In genomic region chr7:111080495-111081105, GRCh38 we compare ENCODE assay signal across 20 cellular contexts. TPM values are rescaled to one million over a fixed set of nuclear protein-coding genes. Genes with fewer than 3 reads are reported as not detected.
DNase-seq lines count a peak whose midpoint lies in the region; ATAC-seq, FAIRE-seq and TF ChIP-seq lines count a peak whose summit lies in the region.
"Had no signal": no experiment of that assay in that cellular context is flagged by ENCODE, and none has a peak within 500 bp of the region (broad histone marks: within the 10 kb centered on the region; RNA-seq: fewer than 3 reads in every experiment).

No MANE protein-coding gene starts in this region.

- no peak for TF ChIP-seq CTCF in GM06990 (IDR thresholded peaks at IDR 0.05; ENCODE audit: insufficient read depth, low read length, poor library complexity, severe bottlenecking)
- TF ChIP-seq CTCF in brain microvascular endothelial cell (IDR thresholded peaks at IDR 0.05; ENCODE audit: low read depth, low read length, missing control alignments): no peak

- no peak overlapping the region for H3K4me3 ChIP-seq in GM06990 (replicated peaks; ENCODE audit: low read depth, low read length)
- H3K4me3 ChIP-seq in Karpas-422 (ENCODE audit: low read length): no peak overlapping the region
- no peak overlapping the region for H3K4me3 ChIP-seq in brain microvascular endothelial cell (ENCODE audit: low read depth, low read length)
- H3K4me3 ChIP-seq: cardiac muscle cell, left ventricle myocardium inferior, Peyer's patch, thyroid gland had no signal

- H3K36me3 ChIP-seq in GM06990 (ENCODE audit: control insufficient read depth, insufficient read depth, low read length): no peaks in the 10 kb centered on the region
- H3K36me3 ChIP-seq in Karpas-422 (ENCODE audit: insufficient read depth, low read length): no peaks in the 10 kb centered on the region
- H3K36me3 ChIP-seq in brain microvascular endothelial cell (replicated peaks): no peaks in the 10 kb centered on the region
- H3K36me3 ChIP-seq: cardiac muscle cell, left ventricle myocardium inferior, Peyer's patch, thyroid gland had no signal

- H3K4me3 Mint-ChIP-seq in T-helper 2 cell treated with Interferon-gamma antibody and Interleukin-4, amounts not matched to agents 5 μg/mL and 100 μg/mL, for 36 hours: peak overlapping the region; percentile 47
- H3K4me3 Mint-ChIP-seq: naive B cell had no signal

- no peaks in the 10 kb centered on the region for H3K27me3 Mint-ChIP-seq in T-helper 2 cell treated with Interferon-gamma antibody and Interleukin-4, amounts not matched to agents 5 μg/mL and 100 μg/mL, for 36 hours (ENCODE audit: low read depth)
- H3K27me3 Mint-ChIP-seq: naive B cell had no signal

- H3K4me2 ChIP-seq in Karpas-422 (ENCODE audit: low read depth, low read length, poor library complexity, severe bottlenecking): no peak overlapping the region

- peak overlapping the region; percentile 99 for H3K27ac Mint-ChIP-seq in T-helper 2 cell treated with Interferon-gamma antibody and Interleukin-4, amounts not matched to agents 5 μg/mL and 100 μg/mL, for 36 hours
- H3K27ac Mint-ChIP-seq: naive B cell had no signal

- no peaks in the 10 kb centered on the region for H3K79me2 ChIP-seq in Karpas-422 (ENCODE audit: low read length)

- peaks cover 17% of the 10 kb centered on the region for H3K36me3 Mint-ChIP-seq in T-helper 2 cell treated with Interferon-gamma antibody and Interleukin-4, amounts not matched to agents 5 μg/mL and 100 μg/mL, for 36 hours (ENCODE audit: low read depth)
- H3K36me3 Mint-ChIP-seq: naive B cell had no signal

- in situ Hi-C loops in brain microvascular endothelial cell (cut with HindIII; ENCODE audit: low pct_ligation_motif_present, low sequenced_read_pairs): no loop called here

- peak; percentile 67 for FAIRE-seq in GM19239 (lab: Jason Lieb, UNC)

- peaks cover 4% of the 10 kb centered on the region for H3K9me3 Mint-ChIP-seq in T-helper 2 cell treated with Interferon-gamma antibody and Interleukin-4, amounts not matched to agents 5 μg/mL and 100 μg/mL, for 36 hours

- H3K9ac ChIP-seq in Karpas-422 (ENCODE audit: low read length): no peak overlapping the region

- H3K4me1 Mint-ChIP-seq in T-helper 2 cell treated with Interferon-gamma antibody and Interleukin-4, amounts not matched to agents 5 μg/mL and 100 μg/mL, for 36 hours (ENCODE audit: low read depth): peaks cover 77% of the 10 kb centered on the region

- no peaks in the 10 kb centered on the region for H3K9me2 ChIP-seq in Karpas-422 (replicated peaks; ENCODE audit: insufficient read depth, low read length)

- no peaks in the 10 kb centered on the region for H3K27me3 ChIP-seq in GM06990 (replicated peaks; ENCODE audit: control insufficient read depth, insufficient read depth, low read length)
- H3K27me3 ChIP-seq in Karpas-422 (ENCODE audit: low read length): no peaks in the 10 kb centered on the region
- no peaks in the 10 kb centered on the region for H3K27me3 ChIP-seq in brain microvascular endothelial cell (replicated peaks)
- H3K27me3 ChIP-seq: cardiac muscle cell, Peyer's patch, thyroid gland had no signal

- H3K4me1 ChIP-seq in Karpas-422 (ENCODE audit: low read length): no peaks in the 10 kb centered on the region

- peak; percentile 23 for DNase-seq in GM06990 (ENCODE audit: extremely low read depth, insufficient read length)
- no peak for DNase-seq in GM19239 (ENCODE audit: insufficient read length, low spot score)
- no peak for DNase-seq in T-helper 2 cell treated with Interferon-gamma antibody and Interleukin-4, amounts not matched to agents 5 μg/mL and 100 μg/mL, for 36 hours (ENCODE audit: low spot score)
- DNase-seq in HuH-7.5 (ENCODE audit: low spot score): no peak
- no peak for DNase-seq in Karpas-422
- no peak for DNase-seq in brain microvascular endothelial cell
- DNase-seq: activated naive CD4-positive, alpha-beta T cell; DND-41; effector CD4-positive, alpha-beta T cell; left ventricle myocardium inferior; naive B cell; NCI-H2029 treated with DMSO at 0.1 percent for 48 hours; NCI-H69; Peyer's patch; stimulated activated CD4-positive, alpha-beta T cell treated with anti-CD3 and anti-CD28 coated beads, Interleukin-1b, Interleukin-23, amount 100 ng/mL, for 48 hours; stimulated activated CD8-positive, alpha-beta memory T cell treated with anti-CD3 and anti-CD28 coated beads, Interleukin-4, amount 100 ng/mL, for 48 hours; thyroid gland had no signal

- ATAC-seq in HG03103 (IDR thresholded peaks at IDR 0.05; ENCODE audit: low read depth, unreplicated experiment) (peak; percentile 19), HG03097 (IDR thresholded peaks at IDR 0.05; ENCODE audit: low FRiP score, unreplicated experiment) (no peak)

- H3K27ac ChIP-seq in Karpas-422 (ENCODE audit: low read length) (no peak overlapping the region), brain microvascular endothelial cell (no peak overlapping the region)
- H3K27ac ChIP-seq: cardiac muscle cell, left ventricle myocardium inferior, Peyer's patch had no signal

- H3K9me3 ChIP-seq in Karpas-422 (ENCODE audit: low read length): 0 out of 2 replicates have a peak, but pooled peaks cover 3% of the 10 kb centered on the region
- H3K9me3 ChIP-seq: left ventricle myocardium inferior, Peyer's patch, thyroid gland had no signal

- no peak overlapping the region for H2AFZ ChIP-seq in Karpas-422 (ENCODE audit: low read length)

- H4K20me1 ChIP-seq in Karpas-422 (ENCODE audit: insufficient read depth, low read depth, low read length): no peaks in the 10 kb centered on the region

RNA-seq across cellular contexts. Expression of gene LRRN3, which starts 10.3 kb away (rescaled TPM):
- total RNA-seq in Karpas-422 (2014; rRNA removed; shearing (Covaris generic); ENCODE audit: low replicate concordance): not detected in 2 replicates
